ENCODE assay signal across 22 cellular contexts in genomic region chr1:60745444-60745843, GRCh38.
"Had no signal": no experiment of that assay in that cellular context is flagged by ENCODE, and none has a peak within 500 bp of the region (broad histone marks: within the 10 kb centered on the region; RNA-seq: fewer than 3 reads in every experiment).

No MANE protein-coding gene starts in this region.

- H3K9me3 ChIP-seq: lower lobe of right lung, neutrophil, right lobe of liver, tibial artery had no signal

- H3K9me3 Mint-ChIP-seq: activated naive CD4-positive, alpha-beta T cell treated with anti-CD3 and anti-CD28 coated beads, Interleukin-2, amount 50 U/mL, for 72 hours; activated T-cell treated with anti-CD3 and anti-CD28 coated beads, Interleukin-2, amount 50 U/mL, for 24 hours; activated T-helper 17 cell treated with anti-CD3 and anti-CD28 coated beads, Interleukin-2, amount 50 U/mL, for 72 hours; stimulated activated effector memory CD8-positive, alpha-beta T cell treated with anti-CD3 and anti-CD28 coated beads, Interleukin-12 subunit alpha, Interleukin-12 subunit beta, amount 100 ng/mL, for 72 hours; stimulated activated naive CD8-positive, alpha-beta T cell treated with anti-CD3 and anti-CD28 coated beads, Interleukin-15, amount 100 ng/mL, for 72 hours had no signal

- ATAC-seq: activated naive CD4-positive, alpha-beta T cell treated with anti-CD3 and anti-CD28 coated beads, Interleukin-2, amount 50 U/mL, for 72 hours; activated T-helper 17 cell treated with anti-CD3 and anti-CD28 coated beads, Interleukin-2, amount 50 U/mL, for 72 hours; foreskin keratinocyte; left lobe of liver; lower lobe of right lung; naive thymus-derived CD4-positive, alpha-beta T cell; right lobe of liver; stimulated activated effector memory CD8-positive, alpha-beta T cell treated with anti-CD3 and anti-CD28 coated beads, Interleukin-12 subunit alpha, Interleukin-12 subunit beta, amount 100 ng/mL, for 72 hours; stimulated activated naive CD8-positive, alpha-beta T cell treated with anti-CD3 and anti-CD28 coated beads, Interleukin-15, amount 100 ng/mL, for 72 hours had no signal

- H3K27me3 Mint-ChIP-seq: activated T-cell treated with anti-CD3 and anti-CD28 coated beads, Interleukin-2, amount 50 U/mL, for 24 hours; stimulated activated naive CD8-positive, alpha-beta T cell treated with anti-CD3 and anti-CD28 coated beads, Interleukin-15, amount 100 ng/mL, for 72 hours had no signal

- H3K27ac Mint-ChIP-seq: activated naive CD4-positive, alpha-beta T cell treated with anti-CD3 and anti-CD28 coated beads, Interleukin-2, amount 50 U/mL, for 72 hours; activated T-cell treated with anti-CD3 and anti-CD28 coated beads, Interleukin-2, amount 50 U/mL, for 24 hours; activated T-helper 17 cell treated with anti-CD3 and anti-CD28 coated beads, Interleukin-2, amount 50 U/mL, for 72 hours; naive thymus-derived CD4-positive, alpha-beta T cell; stimulated activated effector memory CD8-positive, alpha-beta T cell treated with anti-CD3 and anti-CD28 coated beads, Interleukin-12 subunit alpha, Interleukin-12 subunit beta, amount 100 ng/mL, for 72 hours; stimulated activated naive CD8-positive, alpha-beta T cell treated with anti-CD3 and anti-CD28 coated beads, Interleukin-15, amount 100 ng/mL, for 72 hours had no signal

- H3K27ac ChIP-seq: brain microvascular endothelial cell, foreskin keratinocyte, lower lobe of right lung, neutrophil, parathyroid adenoma, right lobe of liver had no signal

- H3K4me3 Mint-ChIP-seq: activated T-cell treated with anti-CD3 and anti-CD28 coated beads, Interleukin-2, amount 50 U/mL, for 24 hours; activated T-helper 17 cell treated with anti-CD3 and anti-CD28 coated beads, Interleukin-2, amount 50 U/mL, for 72 hours; naive thymus-derived CD4-positive, alpha-beta T cell; stimulated activated effector memory CD8-positive, alpha-beta T cell treated with anti-CD3 and anti-CD28 coated beads, Interleukin-12 subunit alpha, Interleukin-12 subunit beta, amount 100 ng/mL, for 72 hours; stimulated activated naive CD8-positive, alpha-beta T cell treated with anti-CD3 and anti-CD28 coated beads, Interleukin-15, amount 100 ng/mL, for 72 hours had no signal

- H3K4me1 Mint-ChIP-seq: activated T-helper 17 cell treated with anti-CD3 and anti-CD28 coated beads, Interleukin-2, amount 50 U/mL, for 72 hours; naive thymus-derived CD4-positive, alpha-beta T cell; stimulated activated effector memory CD8-positive, alpha-beta T cell treated with anti-CD3 and anti-CD28 coated beads, Interleukin-12 subunit alpha, Interleukin-12 subunit beta, amount 100 ng/mL, for 72 hours; stimulated activated naive CD8-positive, alpha-beta T cell treated with anti-CD3 and anti-CD28 coated beads, Interleukin-15, amount 100 ng/mL, for 72 hours had no signal

- H3K36me3 Mint-ChIP-seq: activated naive CD4-positive, alpha-beta T cell treated with anti-CD3 and anti-CD28 coated beads, Interleukin-2, amount 50 U/mL, for 72 hours; naive thymus-derived CD4-positive, alpha-beta T cell; stimulated activated effector memory CD8-positive, alpha-beta T cell treated with anti-CD3 and anti-CD28 coated beads, Interleukin-12 subunit alpha, Interleukin-12 subunit beta, amount 100 ng/mL, for 72 hours had no signal

- H3K4me1 ChIP-seq: foreskin keratinocyte, lower lobe of right lung, parathyroid adenoma, right lobe of liver had no signal

- H3K4me3 ChIP-seq: lower lobe of right lung, right lobe of liver, tibial artery had no signal

- H3K36me3 ChIP-seq: brain microvascular endothelial cell, lower lobe of right lung, neutrophil, right lobe of liver, tibial artery had no signal

- H3K27me3 ChIP-seq: brain microvascular endothelial cell, foreskin keratinocyte, neutrophil, right lobe of liver, tibial artery had no signal

- DNase-seq: activated CD4-positive, alpha-beta T cell treated with anti-CD3 and anti-CD28 coated beads for 1 hour; activated CD4-positive, alpha-beta T cell treated with anti-CD3 and anti-CD28 coated beads, Interleukin-2, amount 50 U/mL, for 1 hour; activated T-cell treated with anti-CD3 and anti-CD28 coated beads, Interleukin-2, amount 50 U/mL, for 24 hours; aorta; brain microvascular endothelial cell; dermis blood vessel endothelial cell; effector CD8-positive, alpha-beta T cell; foreskin keratinocyte; lower lobe of right lung; mesendoderm; naive thymus-derived CD4-positive, alpha-beta T cell; right lobe of liver; small intestine; stimulated activated CD4-positive, alpha-beta T cell treated with anti-CD3 and anti-CD28 coated beads, Interleukin-2, amount 100 ng/mL, for 24 hours; stimulated activated naive CD8-positive, alpha-beta T cell treated with anti-CD3 and anti-CD28 coated beads, Interleukin-15, amount 100 ng/mL, for 72 hours; tibial artery had no signal
